In the genomic region with DNA sequence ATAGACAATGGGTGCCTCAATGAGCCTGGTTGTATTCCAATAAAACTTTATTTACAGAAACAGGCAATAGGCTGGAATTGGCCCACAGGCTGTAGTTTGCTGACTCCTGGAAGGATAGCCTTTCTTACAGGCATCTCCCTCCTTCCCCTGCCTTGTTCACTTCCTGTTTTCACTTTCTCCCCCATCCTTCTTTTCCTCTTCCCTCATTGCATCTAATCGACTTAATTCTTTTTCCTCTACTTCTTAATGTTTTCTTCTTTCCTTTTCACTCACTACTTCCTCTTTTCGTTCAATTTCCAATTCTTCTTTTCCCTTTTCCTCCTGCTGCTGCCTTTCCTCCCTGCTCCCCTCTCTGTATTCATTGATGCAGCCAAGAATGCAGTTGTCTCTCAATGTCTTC, we compare ENCODE assay signal across 1 cellular context.
TF ChIP-seq lines count a peak whose summit lies in the region.

No MANE protein-coding gene starts in this region.

TF ChIP-seq in GM23338, 12 proteins besides CTCF, POLR2A, EP300 and RAD21:
- TF ChIP-seq ZNF462 (CRISPR knock-in tag; IDR thresholded peaks at IDR 0.05) = no peak
- no peak for TF ChIP-seq NANOG (IDR thresholded peaks at IDR 0.05; ENCODE audit: borderline replicate concordance)
- TF ChIP-seq REST (IDR thresholded peaks at IDR 0.05; ENCODE audit: unreplicated experiment) = no peak
- TF ChIP-seq POLR2AphosphoS5 (IDR thresholded peaks at IDR 0.05; ENCODE audit: low read depth) = no peak
- TF ChIP-seq JUNB (IDR thresholded peaks at IDR 0.05; ENCODE audit: unreplicated experiment) = no peak
- TF ChIP-seq ZNF114 (CRISPR knock-in tag; IDR thresholded peaks at IDR 0.05) = no peak
- TF ChIP-seq EZH2phosphoT487 (IDR thresholded peaks at IDR 0.05; ENCODE audit: unreplicated experiment) = no peak
- TF ChIP-seq ETS1 (IDR thresholded peaks at IDR 0.05) = no peak
- no peak for TF ChIP-seq STAT1 (IDR thresholded peaks at IDR 0.05; ENCODE audit: unreplicated experiment)
- no peak for TF ChIP-seq ZNF331 (CRISPR knock-in tag; IDR thresholded peaks at IDR 0.05; ENCODE audit: low read depth)
- no peak for TF ChIP-seq CREB1 (CRISPR knock-in tag; IDR thresholded peaks at IDR 0.05; ENCODE audit: low read depth)
- TF ChIP-seq EZH2 (IDR thresholded peaks at IDR 0.05; ENCODE audit: low read depth, unreplicated experiment) = no peak
TF ChIP-seq in GM23338: peak in this region for 0.
